In the genomic region with DNA sequence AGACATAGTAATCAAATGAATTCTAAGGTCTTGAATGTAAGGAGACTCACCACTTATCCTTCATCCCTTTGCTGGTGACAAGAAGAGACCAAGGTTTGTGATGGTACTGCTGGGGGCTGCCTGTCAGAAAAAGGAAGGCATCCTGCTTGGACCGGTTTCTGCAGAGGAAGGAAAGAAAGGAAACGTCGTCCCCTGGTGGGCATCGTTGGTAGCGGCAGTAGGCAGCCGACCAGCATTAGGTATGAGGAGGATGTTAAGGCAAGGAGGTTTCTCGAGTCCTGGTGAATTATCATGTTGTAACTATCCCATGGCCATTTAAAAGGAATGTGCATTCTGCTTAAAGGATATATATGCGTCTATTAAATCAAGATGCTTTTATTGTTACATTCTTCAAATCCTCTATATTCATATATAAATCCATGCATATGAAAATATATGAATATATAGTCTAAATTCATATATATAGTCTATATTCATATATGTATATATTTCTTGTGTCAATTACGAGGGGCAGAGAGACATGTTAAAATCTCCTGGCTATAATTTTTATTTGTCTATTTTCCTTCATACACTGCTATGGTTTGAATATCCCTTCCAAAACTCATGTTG, we compare ENCODE assay signal across 10 cellular contexts.
A peak's percentile ranks its signal among the peaks of the same experiment; 100 is the strongest.
DNase-seq lines count a peak whose midpoint lies in the region; ATAC-seq and TF ChIP-seq lines count a peak whose summit lies in the region.
"Had no signal": no experiment of that assay in that cellular context is flagged by ENCODE, and none has a peak within 500 bp of the region (broad histone marks: within the 10 kb centered on the region; RNA-seq: fewer than 3 reads in every experiment).

No MANE protein-coding gene starts in this region.

- H3K9me3 ChIP-seq in Peyer's patch (no peaks in the 10 kb centered on the region), tibial nerve (peaks cover 0 to 7% (median 0%) of the 10 kb centered on the region in 4 donors)

- no peak for TF ChIP-seq EP300 in tibial nerve (IDR thresholded peaks at IDR 0.05)

- TF ChIP-seq CTCF in Peyer's patch (IDR thresholded peaks at IDR 0.05): peak; percentile 79 to 94 (median 90)
- TF ChIP-seq CTCF in foreskin fibroblast (IDR thresholded peaks at IDR 0.05; ENCODE audit: low read depth, low read length): peak; percentile 100
- peak; percentile 82 for TF ChIP-seq CTCF in osteocyte (IDR thresholded peaks at IDR 0.05)
- peak; percentile 72 to 92 (median 74) for TF ChIP-seq CTCF in tibial nerve (IDR thresholded peaks at IDR 0.05)

- H3K36me3 Mint-ChIP-seq in activated T-cell treated with anti-CD3 and anti-CD28 coated beads, Interleukin-2, amount 50 U/mL, for 72 hours (ENCODE audit: insufficient read depth in 2 of 2): no peaks in the 10 kb centered on the region
- H3K36me3 Mint-ChIP-seq in osteocyte (ENCODE audit: unreplicated experiment): no peaks in the 10 kb centered on the region

- H3K27me3 Mint-ChIP-seq in activated T-cell treated with anti-CD3 and anti-CD28 coated beads, Interleukin-2, amount 50 U/mL, for 72 hours (ENCODE audit: low read depth): peaks cover 10% of the 10 kb centered on the region
- peaks cover 16% of the 10 kb centered on the region for H3K27me3 Mint-ChIP-seq in osteocyte (ENCODE audit: unreplicated experiment)

- H3K27ac Mint-ChIP-seq in activated T-cell treated with anti-CD3 and anti-CD28 coated beads, Interleukin-2, amount 50 U/mL, for 72 hours: no peak overlapping the region
- no peak overlapping the region for H3K27ac Mint-ChIP-seq in osteocyte (ENCODE audit: unreplicated experiment)

- WGBS in tibial nerve, 2 donors: 4% methylated on average over 9 of the region's 9 CpGs

- H3K4me1 Mint-ChIP-seq in activated T-cell treated with anti-CD3 and anti-CD28 coated beads, Interleukin-2, amount 50 U/mL, for 72 hours (ENCODE audit: low read depth): no peaks in the 10 kb centered on the region
- H3K4me1 Mint-ChIP-seq in osteocyte (ENCODE audit: unreplicated experiment): no peaks in the 10 kb centered on the region

- H3K27me3 ChIP-seq in Peyer's patch (no peaks in the 10 kb centered on the region), tibial nerve (no peaks in the 10 kb centered on the region)
- H3K27me3 ChIP-seq: BLaER1 had no signal

- peak; percentile 80 to 81 for ATAC-seq in activated T-cell treated with anti-CD3 and anti-CD28 coated beads, Interleukin-2, amount 50 U/mL, for 72 hours (replicated peaks in 1 of 2)

- no peak overlapping the region for H3K4me3 ChIP-seq in Peyer's patch
- no peak overlapping the region for H3K4me3 ChIP-seq in foreskin fibroblast (ENCODE audit: low read depth in 1 of 2, low read length in 2 of 2)
- no peak overlapping the region for H3K4me3 ChIP-seq in tibial nerve
- H3K4me3 ChIP-seq: BLaER1, skin epidermis had no signal

- no peaks in the 10 kb centered on the region for H3K9me3 Mint-ChIP-seq in activated T-cell treated with anti-CD3 and anti-CD28 coated beads, Interleukin-2, amount 50 U/mL, for 72 hours
- H3K9me3 Mint-ChIP-seq in osteocyte (ENCODE audit: unreplicated experiment): no peaks in the 10 kb centered on the region

- H3K4me1 ChIP-seq in Peyer's patch (peaks cover 0 to 10% (median 0%) of the 10 kb centered on the region in 4 donors), tibial nerve (no peaks in the 10 kb centered on the region)
- H3K4me1 ChIP-seq: BLaER1 had no signal

- H3K4me3 Mint-ChIP-seq in activated T-cell treated with anti-CD3 and anti-CD28 coated beads, Interleukin-2, amount 50 U/mL, for 72 hours: no peak overlapping the region
- no peak overlapping the region for H3K4me3 Mint-ChIP-seq in osteocyte (ENCODE audit: unreplicated experiment)

- H3K27ac ChIP-seq in Peyer's patch: no peak overlapping the region
- no peak overlapping the region for H3K27ac ChIP-seq in tibial nerve
- H3K27ac ChIP-seq: BLaER1, skin epidermis had no signal

- H3K36me3 ChIP-seq in Peyer's patch: no peaks in the 10 kb centered on the region
- H3K36me3 ChIP-seq in tibial nerve: no peaks in the 10 kb centered on the region
- H3K36me3 ChIP-seq: BLaER1 had no signal

- TF ChIP-seq POLR2A in Peyer's patch (IDR thresholded peaks at IDR 0.05): no peak
- no peak for TF ChIP-seq POLR2A in tibial nerve (IDR thresholded peaks at IDR 0.05)

- DNase-seq in NCI-H510A treated with DMSO at 0.1 percent for 48 hours (lab: John Stamatoyannopoulos, UW) (peak; percentile 74), NCI-H510A (lab: John Stamatoyannopoulos, UW) (no peak), HuH-7.5 (ENCODE audit: low spot score) (peak; percentile 42), Peyer's patch (peak; percentile 43 to 86 (median 81)), foreskin fibroblast (peak; percentile 34 to 72), osteocyte (ENCODE audit: extremely low spot score, unreplicated experiment) (peak; percentile 85), tibial nerve (ENCODE audit: low spot score in 2 of 2) (peak; percentile 36 to 54)
- DNase-seq in activated T-cell treated with anti-CD3 and anti-CD28 coated beads, Interleukin-2, amount 50 U/mL, for 72 hours: peak; percentile 71 to 80
